Comparison of ENCODE assay signal across 18 cellular contexts in genomic region chr6:30511147-30511546, GRCh38. TPM values are rescaled to one million over a fixed set of nuclear protein-coding genes. Genes with fewer than 3 reads are reported as not detected.
DNase-seq lines count a peak whose midpoint lies in the region; TF ChIP-seq lines count a peak whose summit lies in the region.
"Had no signal": no experiment of that assay in that cellular context is flagged by ENCODE, and none has a peak within 500 bp of the region (broad histone marks: within the 10 kb centered on the region; RNA-seq: fewer than 3 reads in every experiment).

No MANE protein-coding gene starts in this region.

- 58 to 74% (median 65%) methylated on average over 5 of the region's 5 CpGs for WGBS in spleen, 5 donors

- TF ChIP-seq CTCF in spleen (IDR thresholded peaks at IDR 0.05 in 8 of 11, conservative IDR thresholded peaks at IDR 0.05 in 3 of 11), result no peak

- TF ChIP-seq POLR2A in spleen (IDR thresholded peaks at IDR 0.05), result no peak

- H4K20me1 ChIP-seq in Karpas-422 (ENCODE audit: insufficient read depth, low read depth, low read length), result no peaks in the 10 kb centered on the region

- H3K27ac ChIP-seq in Karpas-422 (ENCODE audit: low read length) (no peak overlapping the region), spleen (peak overlapping the region; percentile 17 to 95 (median 90))
- H3K27ac ChIP-seq: SJSA1, testis had no signal

- H3K4me3 ChIP-seq in Karpas-422 (ENCODE audit: low read length), result no peak overlapping the region
- H3K4me3 ChIP-seq in spleen, result no peak overlapping the region
- H3K4me3 ChIP-seq: heart right ventricle, SJSA1, testis had no signal

- H3K79me2 ChIP-seq in Karpas-422 (ENCODE audit: low read length), result no peaks in the 10 kb centered on the region

- H3K27me3 ChIP-seq in Karpas-422 (ENCODE audit: low read length) (no peaks in the 10 kb centered on the region), spleen (replicated peaks in 1 of 7) (no peaks in the 10 kb centered on the region)
- H3K27me3 ChIP-seq: heart right ventricle, SJSA1, testis had no signal

- peak overlapping the region; percentile 60 for H3K27ac Mint-ChIP-seq in activated T-cell treated with anti-CD3 and anti-CD28 coated beads, Interleukin-2, amount 50 U/mL, for 24 hours
- H3K27ac Mint-ChIP-seq in dendritic cell treated with granulocyte-macrophage colony-stimulating factor and Interleukin-4, amounts not matched to agents 40 ng/mL and 50 ng/mL, for 4 days, result peak overlapping the region; percentile 70

- H3K4me1 Mint-ChIP-seq in activated T-cell treated with anti-CD3 and anti-CD28 coated beads, Interleukin-2, amount 50 U/mL, for 24 hours (ENCODE audit: low read depth), result peaks cover 72% of the 10 kb centered on the region
- peaks cover 61% of the 10 kb centered on the region for H3K4me1 Mint-ChIP-seq in dendritic cell treated with granulocyte-macrophage colony-stimulating factor and Interleukin-4, amounts not matched to agents 40 ng/mL and 50 ng/mL, for 4 days (ENCODE audit: low read depth)

- no peak overlapping the region for H3K4me2 ChIP-seq in Karpas-422 (ENCODE audit: low read depth, low read length, poor library complexity, severe bottlenecking)

- H3K36me3 ChIP-seq in Karpas-422 (ENCODE audit: insufficient read depth, low read length) (no peaks in the 10 kb centered on the region; the same call in 1 of the 2 replicates), spleen (no peaks in the 10 kb centered on the region)
- H3K36me3 ChIP-seq: heart right ventricle, SJSA1 had no signal

- DNase-seq in activated T-cell treated with anti-CD3 and anti-CD28 coated beads, Interleukin-2, amount 50 U/mL, for 24 hours, result peak; percentile 22
- DNase-seq in activated T-cell treated with anti-CD3 and anti-CD28 coated beads for 4 hours (no peak), Karpas-422 (no peak), spleen (no peak), SKM-1 (lab: John Stamatoyannopoulos, UW; ENCODE audit: unreplicated experiment) (no peak), ecto neural progenitor cell (ENCODE audit: low spot score) (no peak), NCI-H128 (lab: John Stamatoyannopoulos, UW; ENCODE audit: unreplicated experiment) (no peak)
- DNase-seq: ACHN, Calu3, GDM1, H9, heart right ventricle, KBM-7, NCI-H1417 treated with DMSO at 0.1 percent for 48 hours, NCI-H446, testis had no signal

- no peaks in the 10 kb centered on the region for H3K27me3 Mint-ChIP-seq in activated T-cell treated with anti-CD3 and anti-CD28 coated beads, Interleukin-2, amount 50 U/mL, for 24 hours
- H3K27me3 Mint-ChIP-seq in dendritic cell treated with granulocyte-macrophage colony-stimulating factor and Interleukin-4, amounts not matched to agents 40 ng/mL and 50 ng/mL, for 4 days, result no peaks in the 10 kb centered on the region

- peaks cover 2% of the 10 kb centered on the region for H3K9me3 Mint-ChIP-seq in activated T-cell treated with anti-CD3 and anti-CD28 coated beads, Interleukin-2, amount 50 U/mL, for 24 hours
- no peaks in the 10 kb centered on the region for H3K9me3 Mint-ChIP-seq in dendritic cell treated with granulocyte-macrophage colony-stimulating factor and Interleukin-4, amounts not matched to agents 40 ng/mL and 50 ng/mL, for 4 days
- H3K9me3 Mint-ChIP-seq: H9 had no signal

- peaks cover 25% of the 10 kb centered on the region for H3K4me1 ChIP-seq in Karpas-422 (ENCODE audit: low read length)
- H3K4me1 ChIP-seq in spleen, result peaks cover 28 to 99% (median 68%) of the 10 kb centered on the region in 6 donors
- H3K4me1 ChIP-seq: testis had no signal

- H2AFZ ChIP-seq in Karpas-422 (ENCODE audit: low read length), result peak overlapping the region; percentile 20; the same call in 1 of the 2 replicates

- H3K9ac ChIP-seq in Karpas-422 (ENCODE audit: low read length), result no peak overlapping the region

- no peaks in the 10 kb centered on the region for H3K36me3 Mint-ChIP-seq in activated T-cell treated with anti-CD3 and anti-CD28 coated beads, Interleukin-2, amount 50 U/mL, for 24 hours (ENCODE audit: low read depth)
- no peaks in the 10 kb centered on the region for H3K36me3 Mint-ChIP-seq in dendritic cell treated with granulocyte-macrophage colony-stimulating factor and Interleukin-4, amounts not matched to agents 40 ng/mL and 50 ng/mL, for 4 days (ENCODE audit: low read depth)

- peak overlapping the region; percentile 15 for H3K4me3 Mint-ChIP-seq in activated T-cell treated with anti-CD3 and anti-CD28 coated beads, Interleukin-2, amount 50 U/mL, for 24 hours
- no peak overlapping the region for H3K4me3 Mint-ChIP-seq in dendritic cell treated with granulocyte-macrophage colony-stimulating factor and Interleukin-4, amounts not matched to agents 40 ng/mL and 50 ng/mL, for 4 days
- H3K4me3 Mint-ChIP-seq: H9 had no signal

- H3K9me3 ChIP-seq in Karpas-422 (ENCODE audit: low read length) (no peaks in the 10 kb centered on the region), spleen (no peaks in the 10 kb centered on the region)
- H3K9me3 ChIP-seq: heart right ventricle, SJSA1, testis had no signal

- intact Hi-C loops in dendritic cell treated with granulocyte-macrophage colony-stimulating factor and Interleukin-4, amounts not matched to agents 40 ng/mL and 50 ng/mL, for 4 days (cut with micrococcal nuclease), result no loop called here
- intact Hi-C loops in spleen (cut with DNase I; ENCODE audit: low total_unique reads), result no loop called here

- no peaks in the 10 kb centered on the region for H3K9me2 ChIP-seq in Karpas-422 (replicated peaks; ENCODE audit: insufficient read depth, low read length)

RNA-seq across cellular contexts. Expression of gene HLA-E, which starts 21.8 kb away (rescaled TPM):
- 306 and 677 TPM in 2 replicates for total RNA-seq in Karpas-422 (2014; rRNA removed; shearing (Covaris generic); ENCODE audit: low replicate concordance)
- 1,000 to 10,000 TPM; 1,072 to 2,111 (median 1,510) TPM for total RNA-seq in spleen
- 100 to 1,000 TPM; 514 to 675 (median 646) TPM for polyA plus RNA-seq in spleen

RNA-seq across cellular contexts. Expression of gene GNL1, which starts 45.1 kb away (rescaled TPM):
- 48.6 and 53.9 TPM in 2 replicates for total RNA-seq in Karpas-422 (2014; rRNA removed; shearing (Covaris generic); ENCODE audit: low replicate concordance)
- total RNA-seq in spleen, result 10 to 100 TPM; 28.0 to 84.6 (median 56.7) TPM
- 10 to 100 TPM; 40.3 to 55.6 (median 45.6) TPM for polyA plus RNA-seq in spleen

RNA-seq across cellular contexts. Expression of gene PRR3, which starts 45.9 kb away (rescaled TPM):
- 14.6 and 30.6 TPM in 2 replicates for total RNA-seq in Karpas-422 (2014; rRNA removed; shearing (Covaris generic); ENCODE audit: low replicate concordance)
- total RNA-seq in spleen, result 10 to 100 TPM in 6 of 7 donors, 1 to 10 TPM in 1; 8.1 to 19.6 (median 12.9) TPM
- polyA plus RNA-seq in spleen, result 10 to 100 TPM; 11.5 to 15.6 (median 12.9) TPM
